ENCODE assay signal across 24 cellular contexts in the genomic region with DNA sequence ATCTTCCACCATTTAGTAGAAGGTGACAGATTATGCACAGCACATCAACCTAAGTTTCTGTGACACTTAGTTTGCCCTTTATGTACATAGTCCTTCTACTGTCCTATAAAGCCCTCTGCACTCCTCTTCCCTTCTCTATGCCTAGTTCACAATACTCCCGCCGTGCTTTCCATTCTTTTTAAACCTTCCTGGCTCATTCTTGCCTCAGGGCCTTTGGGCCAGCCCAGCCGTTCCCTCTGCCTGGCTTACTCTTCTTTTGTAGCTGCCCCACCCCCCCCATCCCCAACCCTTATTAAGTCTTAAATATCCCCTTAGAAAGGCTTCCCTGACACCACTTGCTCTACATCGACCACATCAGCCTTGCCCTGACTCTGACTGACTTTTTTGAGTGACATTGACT. TPM values are rescaled to one million over a fixed set of nuclear protein-coding genes. Genes with fewer than 3 reads are reported as not detected.
DNase-seq lines count a peak whose midpoint lies in the region; ATAC-seq and TF ChIP-seq lines count a peak whose summit lies in the region.
"Had no signal": no experiment of that assay in that cellular context is flagged by ENCODE, and none has a peak within 500 bp of the region (broad histone marks: within the 10 kb centered on the region; RNA-seq: fewer than 3 reads in every experiment).

No MANE protein-coding gene starts in this region.

- intact Hi-C loops in right cardiac atrium (cut with DNase I) (no loop called here), cardiac septum (cut with DNase I) (no loop called here), psoas muscle (cut with DNase I) (no loop called here), upper lobe of right lung (cut with DNase I) (no loop called here)

- no peaks in the 10 kb centered on the region for H3K36me3 Mint-ChIP-seq in activated T-cell treated with anti-CD3 and anti-CD28 coated beads, Interleukin-2, amount 50 U/mL, for 4 hours (ENCODE audit: insufficient read depth)

- no peak for ATAC-seq in right cardiac atrium
- ATAC-seq in psoas muscle = no peak
- ATAC-seq in activated T-cell treated with anti-CD3 and anti-CD28 coated beads, Interleukin-2, amount 50 U/mL, for 4 hours = no peak
- ATAC-seq in upper lobe of right lung = no peak
- ATAC-seq in HG03342 (IDR thresholded peaks at IDR 0.05; ENCODE audit: unreplicated experiment) = no peak
- ATAC-seq: A549, HepG2, K562, SK-N-SH treated with all-trans-retinoic acid at 6 μM for 48 hours had no signal

- H3K4me3 Mint-ChIP-seq in activated T-cell treated with anti-CD3 and anti-CD28 coated beads, Interleukin-2, amount 50 U/mL, for 4 hours = no peak overlapping the region
- H3K4me3 Mint-ChIP-seq: B cell had no signal

- no peak for DNase-seq in right cardiac atrium
- DNase-seq in cardiac septum (ENCODE audit: low spot score) = no peak
- DNase-seq in NCI-H69 (lab: John Stamatoyannopoulos, UW) = peak; percentile 82
- peak; percentile 10 for DNase-seq in iPS-NIHi7 (ENCODE audit: extremely low spot score)
- no peak for DNase-seq in psoas muscle
- no peak for DNase-seq in activated T-cell treated with anti-CD3 and anti-CD28 coated beads, Interleukin-2, amount 50 U/mL, for 4 hours
- DNase-seq in upper lobe of right lung = no peak
- DNase-seq: COR-L47, DMS79, GM23248, MG63, NCI-H1048, NCI-H1417 treated with DMSO at 0.1 percent for 48 hours, NCI-H2029, NCI-H2227 treated with DMSO at 0.1 percent for 48 hours, NCI-H510A, NCI-H748 treated with DMSO at 0.1 percent for 48 hours had no signal

- no peak overlapping the region for H3K4me3 ChIP-seq in right cardiac atrium (ENCODE audit: low read length)
- no peak overlapping the region for H3K4me3 ChIP-seq in psoas muscle
- no peak overlapping the region for H3K4me3 ChIP-seq in upper lobe of right lung
- H3K4me3 ChIP-seq: A549, GM23248, K562, MG63 had no signal

- H3K4me1 Mint-ChIP-seq in activated T-cell treated with anti-CD3 and anti-CD28 coated beads, Interleukin-2, amount 50 U/mL, for 4 hours (ENCODE audit: low read depth) = peaks cover 6% of the 10 kb centered on the region
- H3K4me1 Mint-ChIP-seq: B cell had no signal

- H3K27me3 ChIP-seq in right cardiac atrium (ENCODE audit: control insufficient read depth, insufficient read depth) (no peaks in the 10 kb centered on the region), psoas muscle (ENCODE audit: insufficient read depth in 3 of 3, low read length in 2 of 3) (no peaks in the 10 kb centered on the region), upper lobe of right lung (no peaks in the 10 kb centered on the region)
- H3K27me3 ChIP-seq: MG63 had no signal

- H3K9me3 ChIP-seq in right cardiac atrium (ENCODE audit: control insufficient read depth, low read length) (no peaks in the 10 kb centered on the region), psoas muscle (no peaks in the 10 kb centered on the region), upper lobe of right lung (no peaks in the 10 kb centered on the region)
- H3K9me3 ChIP-seq: A549, MG63 had no signal

- H3K36me3 ChIP-seq in psoas muscle (ENCODE audit: insufficient read depth in 1 of 2, low read depth in 1 of 2) (peaks cover 0 to 5% of the 10 kb centered on the region in 2 donors), upper lobe of right lung (no peaks in the 10 kb centered on the region)
- H3K36me3 ChIP-seq: MG63 had no signal

- H3K27me3 Mint-ChIP-seq in activated T-cell treated with anti-CD3 and anti-CD28 coated beads, Interleukin-2, amount 50 U/mL, for 4 hours (ENCODE audit: low read depth) = peaks cover 39% of the 10 kb centered on the region

- H3K4me1 ChIP-seq in right cardiac atrium (ENCODE audit: control insufficient read depth, insufficient read depth, low read length) (peaks cover 6% of the 10 kb centered on the region), psoas muscle (peaks cover 36% of the 10 kb centered on the region), upper lobe of right lung (peaks cover 7% of the 10 kb centered on the region)

- 79% methylated on average over 4 of the region's 4 CpGs for whole genome bisulfite sequencing in right cardiac atrium
- WGBS in psoas muscle, 3 donors = 59 to 75% (median 64%) methylated on average over 4 of the region's 4 CpGs

- no peaks in the 10 kb centered on the region for H3K9me3 Mint-ChIP-seq in activated T-cell treated with anti-CD3 and anti-CD28 coated beads, Interleukin-2, amount 50 U/mL, for 4 hours

- TF ChIP-seq CTCF in psoas muscle (IDR thresholded peaks at IDR 0.05) (no peak), upper lobe of right lung (IDR thresholded peaks at IDR 0.05) (no peak)

- H3K27ac ChIP-seq in right cardiac atrium (ENCODE audit: low read length) (peak overlapping the region; percentile 39), psoas muscle (no peak overlapping the region), upper lobe of right lung (no peak overlapping the region)
- H3K27ac ChIP-seq: A549, GM23248, RWPE1 had no signal

RNA-seq across cellular contexts. Expression of gene SGMS2, which starts 33.0 kb away (rescaled TPM):
- 10 to 100 TPM; 20.5 to 35.5 (median 26.2) TPM for total RNA-seq in right cardiac atrium
- 3.6 TPM for polyA plus RNA-seq in right cardiac atrium
- total RNA-seq in cardiac septum = 37.8 TPM
- total RNA-seq in psoas muscle = 10 to 100 TPM in 1 of 4 donors, 1 to 10 TPM in 3; 4.6 to 14.2 (median 9.6) TPM
- polyA plus RNA-seq in psoas muscle = 1 to 10 TPM; 1.7 to 8.7 (median 2.9) TPM
- total RNA-seq in activated T-cell treated with anti-CD3 and anti-CD28 coated beads, Interleukin-2, amount 50 U/mL, for 4 hours = under 1 TPM; 0.08 to 0.54 (median 0.43) TPM
- 67.8 TPM for total RNA-seq in upper lobe of right lung
- total RNA-seq: B cell had no signal

Comparison
In these comparisons a context has a peak if more than half of its experiments do, and no peak if none do; other contexts are left out.
1. DNase-seq: peak in NCI-H69 (single experiment) and iPS-NIHi7 (single experiment); none in right cardiac atrium (0 of 3), cardiac septum (single experiment), psoas muscle (0 of 2), activated T-cell treated with anti-CD3 and anti-CD28 coated beads, Interleukin-2, amount 50 U/mL, for 4 hours (single experiment) and upper lobe of right lung (single experiment).